Comparison of ENCODE assay signal across 8 cellular contexts in genomic region chr12:53791735-53792326, GRCh38. TPM values are rescaled to one million over a fixed set of nuclear protein-coding genes. Genes with fewer than 3 reads are reported as not detected.
DNase-seq lines count a peak whose midpoint lies in the region; ATAC-seq, FAIRE-seq and TF ChIP-seq lines count a peak whose summit lies in the region.

No MANE protein-coding gene starts in this region.

- peaks cover 32% of the 10 kb centered on the region for H3K27me3 ChIP-seq in CD4-positive, alpha-beta T cell (ENCODE audit: control insufficient read depth, insufficient read depth, low read length)
- H3K27me3 ChIP-seq in HepG2 (ENCODE audit: control insufficient read depth in 1 of 2, insufficient read depth in 2 of 2, low read length in 2 of 2), result peaks cover 0 to 3% of the 10 kb centered on the region in 2 experiments; a peak in 2 of 5 replicates

- H3K4me3 ChIP-seq in HepG2 (replicated peaks in 1 of 3; ENCODE audit: insufficient read depth in 1 of 3, low read depth in 2 of 3, low read length in 3 of 3), result no peak overlapping the region

- in situ Hi-C loops in HepG2 (cut with HindIII; ENCODE audit: extremely low pct_ligation_motif_present, low pct_unique_long_range_greater_than_20kb), result loop anchor here (25.0 kb wide), 1 partner anchor 145 kb away; the partner anchor contains the start of gene HOXC13

- H3K4me3 Mint-ChIP-seq in CD4-positive, alpha-beta T cell, result no peak overlapping the region
- H3K4me3 Mint-ChIP-seq in activated T-cell treated with anti-CD3 and anti-CD28 coated beads, Interleukin-2, amount 50 U/mL, for 4 hours, result no peak overlapping the region

- TF ChIP-seq RAD21 in Ishikawa (IDR thresholded peaks at IDR 0.05; ENCODE audit: low read depth) (peak; percentile 45), HepG2 (CRISPR knock-in tag; IDR thresholded peaks at IDR 0.05) (peak; percentile 36; the same call in 1 of the 2 replicates)

- no peaks in the 10 kb centered on the region for H4K20me1 ChIP-seq in HepG2 (ENCODE audit: insufficient read depth, low read length)

- H3K9me3 ChIP-seq in CD4-positive, alpha-beta T cell (ENCODE audit: control insufficient read depth, low read length), result no peaks in the 10 kb centered on the region
- no peaks in the 10 kb centered on the region for H3K9me3 ChIP-seq in HepG2 (ENCODE audit: low read length)

- H3K4me2 ChIP-seq in HepG2 (ENCODE audit: low read depth, low read length), result no peak overlapping the region

- no peak for FAIRE-seq in HepG2 (lab: Jason Lieb, UNC)

- no peak overlapping the region for H3K27ac Mint-ChIP-seq in CD4-positive, alpha-beta T cell

- CTCF ChIA-PET in CD4-positive, alpha-beta T cell (lab: Charles Lee), result interaction anchor here (0.6 kb wide), 1 partner anchor 34 kb away, joined by 3 read pairs; no protein-coding TSS in a partner anchor
- CTCF ChIA-PET in HepG2 (lab: Yijun Ruan, JAX; ENCODE audit: low intra/inter-chr PET ratio, low total read pairs), result no interaction called here

- 0% methylated on average over 1 of the region's 1 CpG for WGBS in HepG2 (ENCODE audit: low lambda C conversion rate)

- H3K9ac ChIP-seq in HepG2 (ENCODE audit: insufficient read depth, low read depth, low read length), result no peak overlapping the region

- H2AFZ ChIP-seq in HepG2 (ENCODE audit: low read length), result no peak overlapping the region

- H3K4me1 ChIP-seq in HepG2 (ENCODE audit: insufficient read depth, low read length), result peaks cover 1% of the 10 kb centered on the region

- TF ChIP-seq POLR2A in HepG2 (IDR thresholded peaks at IDR 0.05; ENCODE audit: insufficient read depth in 1 of 2, low read depth in 2 of 2, low read length in 2 of 2), result no peak

- no peaks in the 10 kb centered on the region for H3K36me3 Mint-ChIP-seq in CD4-positive, alpha-beta T cell (ENCODE audit: low read depth)
- H3K36me3 Mint-ChIP-seq in activated T-cell treated with anti-CD3 and anti-CD28 coated beads, Interleukin-2, amount 50 U/mL, for 4 hours (ENCODE audit: insufficient read depth), result no peaks in the 10 kb centered on the region

- DNase-seq in CD4-positive, alpha-beta T cell, result peak in 9 of 10 experiments; percentile 3 to 44 (median 16)
- DNase-seq in activated T-cell treated with anti-CD3 and anti-CD28 coated beads, Interleukin-2, amount 50 U/mL, for 4 hours, result peak; percentile 29
- DNase-seq in HepG2 (ENCODE audit: low spot score) (no peak), NCI-H187 treated with DMSO at 0.1 percent for 48 hours (lab: John Stamatoyannopoulos, UW) (no peak), H4 (ENCODE audit: low spot score) (no peak), AG08395 (ENCODE audit: low spot score) (no peak)

- H3K27me3 Mint-ChIP-seq in CD4-positive, alpha-beta T cell, result peaks cover 38% of the 10 kb centered on the region
- peaks cover 30% of the 10 kb centered on the region for H3K27me3 Mint-ChIP-seq in activated T-cell treated with anti-CD3 and anti-CD28 coated beads, Interleukin-2, amount 50 U/mL, for 4 hours (ENCODE audit: low read depth)

- H3K36me3 ChIP-seq in HepG2 (replicated peaks in 1 of 2; ENCODE audit: control insufficient read depth in 1 of 2, insufficient read depth in 2 of 2, low read length in 2 of 2), result no peaks in the 10 kb centered on the region

- intact Hi-C loops in CD4-positive, alpha-beta T cell (cut with DNase I, micrococcal nuclease), result loop anchor here (1.0 to 5.0 kb wide), 5 partner anchors 195 to 425 kb away; partner anchors contain the start of gene HOXC10 (in 1 of the 2)
- intact Hi-C loops in HepG2 (cut with micrococcal nuclease; ENCODE audit: unreplicated experiment), result no loop called here

- H3K27ac ChIP-seq in CD4-positive, alpha-beta T cell (ENCODE audit: low read depth, low read length), result no peak overlapping the region
- no peak overlapping the region for H3K27ac ChIP-seq in HepG2 (ENCODE audit: extremely low read length, insufficient read depth, low read length)

- TF ChIP-seq EP300 in Ishikawa (IDR thresholded peaks at IDR 0.05; ENCODE audit: borderline replicate concordance) (no peak), HepG2 (IDR thresholded peaks at IDR 0.05; ENCODE audit: low read depth in 2 of 2, low read length in 2 of 2) (no peak), HepG2 (CRISPR knock-in tag; IDR thresholded peaks at IDR 0.05; ENCODE audit: borderline replicate concordance) (no peak)

- no TSS peak for BruUV-seq in HepG2 (replicated peaks; lab: Mats Ljungman, UMichigan)

- ATAC-seq in CD4-positive, alpha-beta T cell (ENCODE audit: poor library complexity), result no peak
- peak in 1 of 2 donors; percentile 40 for ATAC-seq in activated T-cell treated with anti-CD3 and anti-CD28 coated beads, Interleukin-2, amount 50 U/mL, for 4 hours
- ATAC-seq in HepG2 (no peak), GM19452 (IDR thresholded peaks at IDR 0.05; ENCODE audit: unreplicated experiment) (no peak)

- no peaks in the 10 kb centered on the region for H3K9me3 Mint-ChIP-seq in CD4-positive, alpha-beta T cell
- H3K9me3 Mint-ChIP-seq in activated T-cell treated with anti-CD3 and anti-CD28 coated beads, Interleukin-2, amount 50 U/mL, for 4 hours, result no peaks in the 10 kb centered on the region

- no peaks in the 10 kb centered on the region for H3K4me1 Mint-ChIP-seq in CD4-positive, alpha-beta T cell (ENCODE audit: low read depth)
- H3K4me1 Mint-ChIP-seq in activated T-cell treated with anti-CD3 and anti-CD28 coated beads, Interleukin-2, amount 50 U/mL, for 4 hours (ENCODE audit: low read depth), result no peaks in the 10 kb centered on the region

- TF ChIP-seq CTCF in CD4-positive, alpha-beta T cell (IDR thresholded peaks at IDR 0.05), result peak; percentile 69
- peak; percentile 60 for TF ChIP-seq CTCF in HepG2 (CRISPR knock-in tag; IDR thresholded peaks at IDR 0.05)

- POLR2A ChIA-PET in CD4-positive, alpha-beta T cell (lab: Charles Lee), result no interaction called here
- POLR2A ChIA-PET in HepG2 (lab: Yijun Ruan, JAX), result interaction anchor here (1.9 kb wide), 1 partner anchor 34 kb away, joined by 4 read pairs; no protein-coding TSS in a partner anchor

- no peaks in the 10 kb centered on the region for H3K79me2 ChIP-seq in HepG2 (ENCODE audit: insufficient read depth, low read length)

TF ChIP-seq in Ishikawa, 13 proteins besides CTCF, POLR2A, EP300 and RAD21 (continues in another document):
- no peak for TF ChIP-seq CEBPB (IDR thresholded peaks at IDR 0.05)
- TF ChIP-seq FOXM1 (IDR thresholded peaks at IDR 0.05; ENCODE audit: borderline replicate concordance, low read depth), result no peak
- TF ChIP-seq EGR1 (IDR thresholded peaks at IDR 0.05), result no peak
- no peak for TF ChIP-seq TAF1 (IDR thresholded peaks at IDR 0.05; ENCODE audit: low read depth)

TF ChIP-seq in HepG2, 621 proteins besides CTCF, POLR2A, EP300 and RAD21:
- no peak for TF ChIP-seq MIXL1 (CRISPR knock-in tag; IDR thresholded peaks at IDR 0.05)
- TF ChIP-seq ARID3A (IDR thresholded peaks at IDR 0.05; ENCODE audit: low read depth, low read length), result 0 out of 2 replicates have a peak, but pooled peaks have one; percentile 53
- TF ChIP-seq SMC3 (IDR thresholded peaks at IDR 0.05; ENCODE audit: low read length), result peak; percentile 40
- TF ChIP-seq ONECUT2 (CRISPR knock-in tag; IDR thresholded peaks at IDR 0.05), result peak; percentile 48; the same call in 1 of the 2 replicates
- TF ChIP-seq STAG1 (CRISPR knock-in tag; IDR thresholded peaks at IDR 0.05), result peak; percentile 52

RNA-seq across cellular contexts. Expression of gene CISTR, which starts 40.1 kb away (rescaled TPM):
- total RNA-seq in CD4-positive, alpha-beta T cell, result not detected
- total RNA-seq in activated T-cell treated with anti-CD3 and anti-CD28 coated beads, Interleukin-2, amount 50 U/mL, for 4 hours, result not detected
- total RNA-seq in HepG2 (2016; rRNA removed; fragmentation: Illumina TruSeq; extraction: Trizol), result not detected in 2 replicates
- total RNA-seq in HepG2 (2016; cell fraction: cytosol; rRNA removed; fragmentation: Illumina TruSeq; extraction: Trizol; ENCODE audit: low read depth), result not detected in 2 replicates
- total RNA-seq in HepG2 (2016; cell fraction: insoluble cytoplasmic fraction; rRNA removed; fragmentation: Illumina TruSeq; extraction: Trizol), result not detected in 2 replicates
- total RNA-seq in HepG2 (2016; cell fraction: membrane; rRNA removed; fragmentation: Illumina TruSeq; extraction: Trizol), result not detected in 2 replicates
- total RNA-seq in HepG2 (2016; cell fraction: nucleus; rRNA removed; fragmentation: Illumina TruSeq; extraction: Trizol), result not detected in 2 replicates
- polyA plus RNA-seq in HepG2 (2011; rRNA removed), result not detected in 2 replicates
- polyA plus RNA-seq in HepG2 (2011; cell fraction: cytosol; rRNA removed), result not detected in 2 replicates
- not detected in 2 replicates for polyA plus RNA-seq in HepG2 (2011; cell fraction: nucleus; rRNA removed)
- not detected in 2 replicates for polyA plus RNA-seq in HepG2 (2012)
- polyA plus RNA-seq in HepG2 (2016; cell fraction: cytosol; fragmentation: Illumina TruSeq; extraction: Trizol; ENCODE audit: low read depth), result not detected in 2 replicates
- not detected in 2 replicates for polyA plus RNA-seq in HepG2 (2016; cell fraction: insoluble cytoplasmic fraction; fragmentation: Illumina TruSeq; extraction: Trizol; ENCODE audit: low read depth)
- not detected in 2 replicates for polyA plus RNA-seq in HepG2 (2016; cell fraction: membrane; fragmentation: Illumina TruSeq; extraction: Trizol; ENCODE audit: low read depth)
- not detected in 2 replicates for polyA plus RNA-seq in HepG2 (2016; cell fraction: nucleus; fragmentation: Illumina TruSeq; extraction: Trizol; ENCODE audit: insufficient read depth, low read depth)
- polyA minus RNA-seq in HepG2 (2011; rRNA and poly(A)+ RNA removed; ENCODE audit: low replicate concordance), result not detected in 2 replicates
- polyA minus RNA-seq in HepG2 (2011; cell fraction: cytosol; rRNA and poly(A)+ RNA removed), result not detected in 2 replicates
- polyA minus RNA-seq in HepG2 (2011; cell fraction: nucleus; rRNA and poly(A)+ RNA removed), result not detected in 2 replicates
- not detected in 2 replicates for total RNA-seq in H4 (2014; rRNA removed; shearing (Covaris generic))

Comparison
In these comparisons a context has a peak if more than half of its experiments do, and no peak if none do; other contexts are left out.
1. DNase-seq: peak in CD4-positive, alpha-beta T cell (9 of 10) and activated T-cell treated with anti-CD3 and anti-CD28 coated beads, Interleukin-2, amount 50 U/mL, for 4 hours (single experiment); none in HepG2 (single experiment), NCI-H187 treated with DMSO at 0.1 percent for 48 hours (single experiment), H4 (single experiment) and AG08395 (single experiment).